Comparison of ENCODE assay signal across 20 cellular contexts in the genomic region with DNA sequence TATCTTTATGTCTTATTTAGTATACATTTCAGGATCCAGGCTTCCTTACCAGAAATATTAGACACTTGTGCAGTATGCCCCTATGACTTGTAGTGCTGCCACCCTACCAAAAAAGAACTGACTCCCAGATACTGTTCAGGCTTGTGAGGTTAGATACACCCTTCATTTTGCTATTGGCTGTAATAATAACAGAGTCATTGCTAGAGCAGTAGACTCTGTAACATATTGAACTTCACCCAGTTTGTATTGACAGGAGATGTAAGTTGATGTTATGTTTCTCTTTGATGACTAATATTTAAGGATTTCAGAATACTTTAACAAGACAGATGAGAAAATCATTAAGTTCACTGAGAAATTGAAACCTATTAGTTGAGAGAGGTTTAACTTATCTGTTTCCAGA. TPM values are rescaled to one million over a fixed set of nuclear protein-coding genes. Genes with fewer than 3 reads are reported as not detected.
DNase-seq lines count a peak whose midpoint lies in the region; ATAC-seq, FAIRE-seq and TF ChIP-seq lines count a peak whose summit lies in the region.
"Had no signal": no experiment of that assay in that cellular context is flagged by ENCODE, and none has a peak within 500 bp of the region (broad histone marks: within the 10 kb centered on the region; RNA-seq: fewer than 3 reads in every experiment).

No MANE protein-coding gene starts in this region.

- H3K9me3 ChIP-seq in A549, result no peaks in the 10 kb centered on the region
- no peaks in the 10 kb centered on the region; the same call in 2 of the 3 replicates for H3K9me3 ChIP-seq in GM12878 (replicated peaks; ENCODE audit: control insufficient read depth, insufficient read depth, low read length)
- no peaks in the 10 kb centered on the region for H3K9me3 ChIP-seq in HepG2 (ENCODE audit: low read length)

- H3K4me1 Mint-ChIP-seq in stimulated activated effector memory CD8-positive, alpha-beta T cell treated with anti-CD3 and anti-CD28 coated beads, Interleukin-12 subunit alpha, Interleukin-12 subunit beta, amount 100 ng/mL, for 72 hours, result no peaks in the 10 kb centered on the region

- TF ChIP-seq RAD21 in A549 (conservative IDR thresholded peaks at IDR 0.05 in 1 of 2, IDR thresholded peaks at IDR 0.05 in 1 of 2), result no peak
- no peak for TF ChIP-seq RAD21 in GM12878 (IDR thresholded peaks at IDR 0.05; ENCODE audit: insufficient read depth, low read depth, low read length)
- TF ChIP-seq RAD21 in HepG2 (CRISPR knock-in tag; IDR thresholded peaks at IDR 0.05), result no peak

- intact Hi-C loops in GM12878 (cut with micrococcal nuclease; ENCODE audit: unreplicated experiment) (no loop called here), HepG2 (cut with micrococcal nuclease; ENCODE audit: unreplicated experiment) (no loop called here)

- TF ChIP-seq POLR2A in A549 (IDR thresholded peaks at IDR 0.05; ENCODE audit: low read length) (no peak), GM12878 (IDR thresholded peaks at IDR 0.05; ENCODE audit: low read depth, low read length) (no peak), HepG2 (IDR thresholded peaks at IDR 0.05; ENCODE audit: insufficient read depth in 1 of 2, low read depth in 2 of 2, low read length in 2 of 2) (no peak)

- peaks cover 5% of the 10 kb centered on the region; the same call in 1 of the 3 replicates for H3K4me1 ChIP-seq in A549
- peaks cover 5% of the 10 kb centered on the region for H3K4me1 ChIP-seq in GM12878 (ENCODE audit: control insufficient read depth, insufficient read depth, low read length)
- H3K4me1 ChIP-seq in HepG2 (ENCODE audit: insufficient read depth, low read length), result no peaks in the 10 kb centered on the region

- TF ChIP-seq EP300 in A549 (IDR thresholded peaks at IDR 0.05) (no peak), GM12878 (IDR thresholded peaks at IDR 0.05; ENCODE audit: borderline replicate concordance in 1 of 2, control insufficient read depth in 1 of 2, low read depth in 2 of 2, low read length in 2 of 2) (no peak), HepG2 (IDR thresholded peaks at IDR 0.05; ENCODE audit: low read depth in 2 of 2, low read length in 2 of 2) (no peak), HepG2 (CRISPR knock-in tag; IDR thresholded peaks at IDR 0.05; ENCODE audit: borderline replicate concordance) (no peak)

- CTCF ChIA-PET in A549 (lab: Yijun Ruan, JAX) (interaction anchor here (1.1 kb wide), 1 partner anchor 28 kb away, joined by 3 read pairs; no protein-coding TSS in a partner anchor), GM12878 (lab: Yijun Ruan, JAX) (interaction anchor here (1.3 kb wide), 1 partner anchor 577 kb away, joined by 3 read pairs; no protein-coding TSS in a partner anchor), HepG2 (lab: Yijun Ruan, JAX; ENCODE audit: low intra/inter-chr PET ratio, low total read pairs) (no interaction called here)

- H3K36me3 Mint-ChIP-seq in stimulated activated effector memory CD8-positive, alpha-beta T cell treated with anti-CD3 and anti-CD28 coated beads, Interleukin-12 subunit alpha, Interleukin-12 subunit beta, amount 100 ng/mL, for 72 hours, result peaks cover 31% of the 10 kb centered on the region

- in situ Hi-C loops in GM12878 (cut with MboI), result no loop called here
- in situ Hi-C loops in HepG2 (cut with HindIII; ENCODE audit: extremely low pct_ligation_motif_present, low pct_unique_long_range_greater_than_20kb), result no loop called here

- H3K4me2 ChIP-seq in A549, result no peak overlapping the region
- no peak overlapping the region for H3K4me2 ChIP-seq in GM12878 (ENCODE audit: control insufficient read depth, insufficient read depth)
- H3K4me2 ChIP-seq in HepG2 (ENCODE audit: low read depth, low read length), result no peak overlapping the region

- H3K27ac ChIP-seq in A549 (no peak overlapping the region), GM12878 (ENCODE audit: control insufficient read depth, insufficient read depth) (no peak overlapping the region), HepG2 (ENCODE audit: extremely low read length, insufficient read depth, low read length) (no peak overlapping the region)
- H3K27ac ChIP-seq: SK-N-MC had no signal

- RAD21 ChIA-PET in GM12878 (lab: Charles Lee; ENCODE audit: unreplicated experiment), result no interaction called here

- H3K4me3 Mint-ChIP-seq in stimulated activated effector memory CD8-positive, alpha-beta T cell treated with anti-CD3 and anti-CD28 coated beads, Interleukin-12 subunit alpha, Interleukin-12 subunit beta, amount 100 ng/mL, for 72 hours, result no peak overlapping the region
- H3K4me3 Mint-ChIP-seq: CD4-positive, alpha-beta T cell had no signal

- SMC1A ChIA-PET in GM12878 (lab: Charles Lee; ENCODE audit: uncharacterized antibody, unreplicated experiment), result no interaction called here

- no peaks in the 10 kb centered on the region for H3K9me3 Mint-ChIP-seq in stimulated activated effector memory CD8-positive, alpha-beta T cell treated with anti-CD3 and anti-CD28 coated beads, Interleukin-12 subunit alpha, Interleukin-12 subunit beta, amount 100 ng/mL, for 72 hours
- H3K9me3 Mint-ChIP-seq: CD4-positive, alpha-beta T cell had no signal

- H3K79me2 ChIP-seq in GM12878 (ENCODE audit: control insufficient read depth, insufficient read depth, low read length) (peaks cover 26% of the 10 kb centered on the region), HepG2 (ENCODE audit: insufficient read depth, low read length) (peaks cover 8% of the 10 kb centered on the region)

- no peak for DNase-seq in A549 (ENCODE audit: low read depth in 1 of 2, low spot score in 1 of 2)
- peak; percentile 21 for DNase-seq in EL
- DNase-seq in GM12878 (ENCODE audit: low read depth, low spot score), result no peak
- DNase-seq in HepG2 (ENCODE audit: low spot score), result peak; percentile 2
- no peak for DNase-seq in D341Med (ENCODE audit: low spot score)
- no peak for DNase-seq in NOMO-1 treated with DMSO at 0.1 percent for 48 hours (lab: John Stamatoyannopoulos, UW; ENCODE audit: unreplicated experiment)
- no peak for DNase-seq in stimulated activated effector memory CD8-positive, alpha-beta T cell treated with anti-CD3 and anti-CD28 coated beads, Interleukin-12 subunit alpha, Interleukin-12 subunit beta, amount 100 ng/mL, for 72 hours (ENCODE audit: low spot score in 2 of 2)
- DNase-seq in NCI-H774 (lab: John Stamatoyannopoulos, UW), result no peak
- DNase-seq: CD4-positive, alpha-beta T cell; DMS53; NCI-H1436; NCI-H2029 treated with DMSO at 0.1 percent for 48 hours; NCI-H510A had no signal

- H2AFZ ChIP-seq in GM12878 (ENCODE audit: control insufficient read depth, low read depth, low read length) (no peak overlapping the region), HepG2 (ENCODE audit: low read length) (no peak overlapping the region)

- no peaks in the 10 kb centered on the region; the same call in 1 of the 2 replicates for H4K20me1 ChIP-seq in GM12878 (ENCODE audit: control insufficient read depth, insufficient read depth)
- H4K20me1 ChIP-seq in HepG2 (ENCODE audit: insufficient read depth, low read length), result no peaks in the 10 kb centered on the region

- H3K36me3 ChIP-seq in GM12878 (ENCODE audit: control insufficient read depth in 2 of 2, insufficient read depth in 2 of 2, low read length in 1 of 2), result peaks cover 0 to 8% of the 10 kb centered on the region in 2 experiments; a peak in 2 of 4 replicates
- peaks cover 0 to 3% of the 10 kb centered on the region in 2 experiments; a peak in 1 of 5 replicates for H3K36me3 ChIP-seq in HepG2 (replicated peaks in 1 of 2; ENCODE audit: control insufficient read depth in 1 of 2, insufficient read depth in 2 of 2, low read length in 2 of 2)

- ATAC-seq in A549 (no peak), GM12878 (peak; percentile 51), HepG2 (peak; percentile 61; the same call in 2 of the 3 replicates)
- ATAC-seq in stimulated activated effector memory CD8-positive, alpha-beta T cell treated with anti-CD3 and anti-CD28 coated beads, Interleukin-12 subunit alpha, Interleukin-12 subunit beta, amount 100 ng/mL, for 72 hours, result no peak
- ATAC-seq: HCT116, K562, Panc1, Right ventricle myocardium inferior had no signal

- POLR2A ChIA-PET in A549 (lab: Yijun Ruan, JAX), result interaction anchor here (0.5 kb wide), 1 partner anchor 21 kb away, joined by 4 read pairs; no protein-coding TSS in a partner anchor
- POLR2A ChIA-PET in GM12878 (lab: Charles Lee), result interaction anchor here (0.6 kb wide), 2 partner anchors 118 to 495 kb away, joined by 3 to 10 read pairs; no protein-coding TSS in a partner anchor
- POLR2A ChIA-PET in HepG2 (lab: Yijun Ruan, JAX), result no interaction called here

- BruUV-seq in GM12878 (replicated peaks; lab: Mats Ljungman, UMichigan) (no TSS peak), HepG2 (replicated peaks; lab: Mats Ljungman, UMichigan) (no TSS peak)

- H3K9ac ChIP-seq in GM12878 (ENCODE audit: control insufficient read depth, insufficient read depth, low read length) (no peak overlapping the region), HepG2 (ENCODE audit: insufficient read depth, low read depth, low read length) (no peak overlapping the region)

- peak; percentile 67 for FAIRE-seq in A549 (lab: Jason Lieb, UNC)
- no peak for FAIRE-seq in GM12878 (lab: Jason Lieb, UNC)
- no peak for FAIRE-seq in HepG2 (lab: Jason Lieb, UNC)
- FAIRE-seq: GM12891, GM18507, K562 had no signal

- no peak for TF ChIP-seq CTCF in A549 (IDR thresholded peaks at IDR 0.05)
- no peak for TF ChIP-seq CTCF in GM12878 (IDR thresholded peaks at IDR 0.05 in 2 of 3, conservative IDR thresholded peaks at IDR 0.05 in 1 of 3; ENCODE audit: control insufficient read depth in 2 of 3, extremely low read depth in 1 of 3, insufficient read depth in 1 of 3, low read depth in 3 of 3, low read length in 3 of 3)
- no peak for TF ChIP-seq CTCF in HepG2 (CRISPR knock-in tag; IDR thresholded peaks at IDR 0.05)

- H3K27me3 ChIP-seq in GM12878 (replicated peaks in 1 of 2; ENCODE audit: control insufficient read depth in 2 of 2, insufficient read depth in 2 of 2, low read length in 1 of 2), result no peaks in the 10 kb centered on the region
- H3K27me3 ChIP-seq in HepG2 (ENCODE audit: control insufficient read depth in 1 of 2, insufficient read depth in 2 of 2, low read length in 2 of 2), result no peaks in the 10 kb centered on the region

- H3K27ac Mint-ChIP-seq in stimulated activated effector memory CD8-positive, alpha-beta T cell treated with anti-CD3 and anti-CD28 coated beads, Interleukin-12 subunit alpha, Interleukin-12 subunit beta, amount 100 ng/mL, for 72 hours, result no peak overlapping the region
- H3K27ac Mint-ChIP-seq: CD4-positive, alpha-beta T cell had no signal

- H3K4me3 ChIP-seq in A549, result no peak overlapping the region
- no peak overlapping the region for H3K4me3 ChIP-seq in GM12878
- H3K4me3 ChIP-seq in HepG2 (replicated peaks in 1 of 3; ENCODE audit: insufficient read depth in 1 of 3, low read depth in 2 of 3, low read length in 3 of 3), result no peak overlapping the region
- H3K4me3 ChIP-seq: K562, SK-N-MC had no signal

RNA-seq across cellular contexts. Expression of a gene that starts 32.9 kb away (rescaled TPM):
- polyA plus RNA-seq in A549 (2011; rRNA removed) (42.7 and 46.9 TPM in 2 replicates), A549 (2017; fragmentation: RNase III; extraction: RNeasy Plus Mini Kit Qiagen cat#74134 plus additional on column Dnase treatment) (21.8 to 25.5 TPM (median 25.0 TPM) in 3 replicates), GM12878 (2011; rRNA removed) (30.4 and 34.7 TPM in 2 replicates), GM12878 (2014; fragmentation: Illumina TruSeq; extraction: Trizol) (17.8 and 18.1 TPM in 2 replicates), GM12878 (2014; fragmentation: Nextera tagmentation; extraction: Ambion mirVana) (1 to 10 TPM; 8.6 TPM), GM12878 (2014; rRNA removed) (13.8 and 15.2 TPM in 2 replicates), GM12878 (2016; fragmentation: Nextera tagmentation; extraction: Ambion mirVana) (10 to 100 TPM; 16.3 to 22.0 TPM), HepG2 (2011; rRNA removed) (19.4 and 23.1 TPM in 2 replicates)
- 10.9 and 19.3 TPM in 2 replicates for polyA plus RNA-seq in A549 (2012; cell fraction: cytosol; rRNA removed)
- polyA plus RNA-seq in A549 (2012; cell fraction: nucleus; rRNA removed), result 18.5 and 22.7 TPM in 2 replicates
- 143 and 197 TPM in 2 replicates for polyA minus RNA-seq in A549 (2011; rRNA and poly(A)+ RNA removed)
- 74.1 and 75.7 TPM in 2 replicates for total RNA-seq in GM12878 (2013; cell fraction: nucleolus; rRNA removed)
- total RNA-seq in GM12878 (2014; rRNA removed) (13.1 and 13.8 TPM in 2 replicates), GM12878 (2014; rRNA removed; fragmentation: Illumina TruSeq; extraction: Trizol) (15.1 and 16.8 TPM in 2 replicates), GM12878 (2021) (22.3 and 25.0 TPM in 2 replicates), HepG2 (2016; rRNA removed; fragmentation: Illumina TruSeq; extraction: Trizol) (12.1 and 16.0 TPM in 2 replicates)
- polyA plus RNA-seq in GM12878 (2011; ENCODE audit: low read depth), result 6.1 TPM
- 17.3 and 24.5 TPM in 2 replicates for polyA plus RNA-seq in GM12878 (2011; cell fraction: cytosol; rRNA removed)
- 28.3 and 34.8 TPM in 2 replicates for polyA plus RNA-seq in GM12878 (2011; cell fraction: nucleus; rRNA removed)
- polyA plus RNA-seq in GM12878 (2012), result 8.0 and 15.5 TPM in 2 replicates
- polyA minus RNA-seq in GM12878 (2011; rRNA and poly(A)+ RNA removed), result 90.9 and 109 TPM in 2 replicates
- 15.5 and 24.2 TPM in 2 replicates for polyA minus RNA-seq in GM12878 (2011; cell fraction: cytosol; rRNA and poly(A)+ RNA removed)
- 48.0 and 72.3 TPM in 2 replicates for polyA minus RNA-seq in GM12878 (2011; cell fraction: nucleus; rRNA and poly(A)+ RNA removed)
- total RNA-seq in HepG2 (2016; cell fraction: cytosol; rRNA removed; fragmentation: Illumina TruSeq; extraction: Trizol; ENCODE audit: low read depth), result 10.6 and 15.3 TPM in 2 replicates
- total RNA-seq in HepG2 (2016; cell fraction: insoluble cytoplasmic fraction; rRNA removed; fragmentation: Illumina TruSeq; extraction: Trizol), result 8.8 and 9.5 TPM in 2 replicates
- 14.8 and 16.8 TPM in 2 replicates for total RNA-seq in HepG2 (2016; cell fraction: membrane; rRNA removed; fragmentation: Illumina TruSeq; extraction: Trizol)
- 14.1 and 18.6 TPM in 2 replicates for total RNA-seq in HepG2 (2016; cell fraction: nucleus; rRNA removed; fragmentation: Illumina TruSeq; extraction: Trizol)
- polyA plus RNA-seq in HepG2 (2011; cell fraction: cytosol; rRNA removed), result 8.5 and 10.4 TPM in 2 replicates
- polyA plus RNA-seq in HepG2 (2011; cell fraction: nucleus; rRNA removed), result 12.0 and 16.4 TPM in 2 replicates
- polyA plus RNA-seq in HepG2 (2012), result 11.2 and 12.4 TPM in 2 replicates
- 0.74 and 1.5 TPM in 2 replicates for polyA plus RNA-seq in HepG2 (2016; cell fraction: cytosol; fragmentation: Illumina TruSeq; extraction: Trizol; ENCODE audit: low read depth)
- 11.5 and 12.0 TPM in 2 replicates for polyA plus RNA-seq in HepG2 (2016; cell fraction: insoluble cytoplasmic fraction; fragmentation: Illumina TruSeq; extraction: Trizol; ENCODE audit: low read depth)
- polyA plus RNA-seq in HepG2 (2016; cell fraction: membrane; fragmentation: Illumina TruSeq; extraction: Trizol; ENCODE audit: low read depth), result 2.3 and 2.7 TPM in 2 replicates
- 21.6 and 27.5 TPM in 2 replicates for polyA plus RNA-seq in HepG2 (2016; cell fraction: nucleus; fragmentation: Illumina TruSeq; extraction: Trizol; ENCODE audit: insufficient read depth, low read depth)
- polyA minus RNA-seq in HepG2 (2011; rRNA and poly(A)+ RNA removed; ENCODE audit: low replicate concordance), result 64.6 and 132 TPM in 2 replicates
- 13.6 and 15.8 TPM in 2 replicates for polyA minus RNA-seq in HepG2 (2011; cell fraction: cytosol; rRNA and poly(A)+ RNA removed)
- 49.4 and 60.7 TPM in 2 replicates for polyA minus RNA-seq in HepG2 (2011; cell fraction: nucleus; rRNA and poly(A)+ RNA removed)

Comparison
In these comparisons a context has a peak if more than half of its experiments do, and no peak if none do; other contexts are left out.
1. ATAC-seq: peak in GM12878 (single experiment) and HepG2 (single experiment); none in A549 (0 of 2) and stimulated activated effector memory CD8-positive, alpha-beta T cell treated with anti-CD3 and anti-CD28 coated beads, Interleukin-12 subunit alpha, Interleukin-12 subunit beta, amount 100 ng/mL, for 72 hours (single experiment).
2. DNase-seq: peak in EL (single experiment) and HepG2 (single experiment); none in A549 (0 of 2), GM12878 (single experiment), D341Med (single experiment), NOMO-1 treated with DMSO at 0.1 percent for 48 hours (single experiment), stimulated activated effector memory CD8-positive, alpha-beta T cell treated with anti-CD3 and anti-CD28 coated beads, Interleukin-12 subunit alpha, Interleukin-12 subunit beta, amount 100 ng/mL, for 72 hours (0 of 2) and NCI-H774 (single experiment).